In the genomic region with DNA sequence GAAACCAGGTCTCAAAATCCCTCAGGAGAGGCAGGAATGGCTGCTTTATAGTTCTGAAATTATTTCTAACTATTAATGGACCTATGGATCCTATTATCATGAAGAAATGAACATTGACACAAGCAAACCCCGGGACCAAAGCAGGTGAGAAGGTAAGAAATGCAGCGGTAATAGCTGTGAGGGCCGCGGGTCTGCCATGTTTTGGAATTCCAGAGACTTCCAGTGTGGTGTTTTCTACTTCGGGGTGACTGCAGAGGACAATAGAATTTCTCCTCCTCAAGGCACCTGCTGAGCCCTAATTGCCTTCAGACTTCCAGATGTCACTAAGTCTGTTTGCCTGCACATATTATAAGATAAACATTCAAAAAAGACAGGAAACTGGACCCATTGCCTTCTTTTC, we compare ENCODE assay signal across 2 cellular contexts.
TF ChIP-seq lines count a peak whose summit lies in the region.

No MANE protein-coding gene starts in this region.

TF ChIP-seq in SK-N-SH, 30 proteins besides CTCF, POLR2A, EP300 and RAD21 (continued from another document):
- TF ChIP-seq SMC3 (IDR thresholded peaks at IDR 0.05; ENCODE audit: low read depth, low read length): no peak
- TF ChIP-seq RXRA (IDR thresholded peaks at IDR 0.05; ENCODE audit: borderline replicate concordance, low read depth): no peak
- no peak for TF ChIP-seq TCF12 (IDR thresholded peaks at IDR 0.05)
- TF ChIP-seq ELF1 (IDR thresholded peaks at IDR 0.05): no peak
- TF ChIP-seq, protein P1, sequence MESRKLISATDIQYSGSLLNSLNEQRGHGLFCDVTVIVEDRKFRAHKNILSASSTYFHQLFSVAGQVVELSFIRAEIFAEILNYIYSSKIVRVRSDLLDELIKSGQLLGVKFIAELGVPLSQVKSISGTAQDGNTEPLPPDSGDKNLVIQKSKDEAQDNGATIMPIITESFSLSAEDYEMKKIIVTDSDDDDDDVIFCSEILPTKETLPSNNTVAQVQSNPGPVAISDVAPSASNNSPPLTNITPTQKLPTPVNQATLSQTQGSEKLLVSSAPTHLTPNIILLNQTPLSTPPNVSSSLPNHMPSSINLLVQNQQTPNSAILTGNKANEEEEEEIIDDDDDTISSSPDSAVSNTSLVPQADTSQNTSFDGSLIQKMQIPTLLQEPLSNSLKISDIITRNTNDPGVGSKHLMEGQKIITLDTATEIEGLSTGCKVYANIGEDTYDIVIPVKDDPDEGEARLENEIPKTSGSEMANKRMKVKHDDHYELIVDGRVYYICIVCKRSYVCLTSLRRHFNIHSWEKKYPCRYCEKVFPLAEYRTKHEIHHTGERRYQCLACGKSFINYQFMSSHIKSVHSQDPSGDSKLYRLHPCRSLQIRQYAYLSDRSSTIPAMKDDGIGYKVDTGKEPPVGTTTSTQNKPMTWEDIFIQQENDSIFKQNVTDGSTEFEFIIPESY (IDR thresholded peaks at IDR 0.05; ENCODE audit: borderline replicate concordance, low read depth): no peak
- TF ChIP-seq, protein P2, sequence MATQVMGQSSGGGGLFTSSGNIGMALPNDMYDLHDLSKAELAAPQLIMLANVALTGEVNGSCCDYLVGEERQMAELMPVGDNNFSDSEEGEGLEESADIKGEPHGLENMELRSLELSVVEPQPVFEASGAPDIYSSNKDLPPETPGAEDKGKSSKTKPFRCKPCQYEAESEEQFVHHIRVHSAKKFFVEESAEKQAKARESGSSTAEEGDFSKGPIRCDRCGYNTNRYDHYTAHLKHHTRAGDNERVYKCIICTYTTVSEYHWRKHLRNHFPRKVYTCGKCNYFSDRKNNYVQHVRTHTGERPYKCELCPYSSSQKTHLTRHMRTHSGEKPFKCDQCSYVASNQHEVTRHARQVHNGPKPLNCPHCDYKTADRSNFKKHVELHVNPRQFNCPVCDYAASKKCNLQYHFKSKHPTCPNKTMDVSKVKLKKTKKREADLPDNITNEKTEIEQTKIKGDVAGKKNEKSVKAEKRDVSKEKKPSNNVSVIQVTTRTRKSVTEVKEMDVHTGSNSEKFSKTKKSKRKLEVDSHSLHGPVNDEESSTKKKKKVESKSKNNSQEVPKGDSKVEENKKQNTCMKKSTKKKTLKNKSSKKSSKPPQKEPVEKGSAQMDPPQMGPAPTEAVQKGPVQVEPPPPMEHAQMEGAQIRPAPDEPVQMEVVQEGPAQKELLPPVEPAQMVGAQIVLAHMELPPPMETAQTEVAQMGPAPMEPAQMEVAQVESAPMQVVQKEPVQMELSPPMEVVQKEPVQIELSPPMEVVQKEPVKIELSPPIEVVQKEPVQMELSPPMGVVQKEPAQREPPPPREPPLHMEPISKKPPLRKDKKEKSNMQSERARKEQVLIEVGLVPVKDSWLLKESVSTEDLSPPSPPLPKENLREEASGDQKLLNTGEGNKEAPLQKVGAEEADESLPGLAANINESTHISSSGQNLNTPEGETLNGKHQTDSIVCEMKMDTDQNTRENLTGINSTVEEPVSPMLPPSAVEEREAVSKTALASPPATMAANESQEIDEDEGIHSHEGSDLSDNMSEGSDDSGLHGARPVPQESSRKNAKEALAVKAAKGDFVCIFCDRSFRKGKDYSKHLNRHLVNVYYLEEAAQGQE (IDR thresholded peaks at IDR 0.05; ENCODE audit: low read depth, low read length): no peak
TF ChIP-seq in SK-N-SH: peak in this region for 0.

TF ChIP-seq in SK-N-SH treated with all-trans-retinoic acid at 6 μM for 48 hours, 23 proteins besides CTCF, POLR2A, EP300 and RAD21 (continued from another document):
- TF ChIP-seq, protein P3, sequence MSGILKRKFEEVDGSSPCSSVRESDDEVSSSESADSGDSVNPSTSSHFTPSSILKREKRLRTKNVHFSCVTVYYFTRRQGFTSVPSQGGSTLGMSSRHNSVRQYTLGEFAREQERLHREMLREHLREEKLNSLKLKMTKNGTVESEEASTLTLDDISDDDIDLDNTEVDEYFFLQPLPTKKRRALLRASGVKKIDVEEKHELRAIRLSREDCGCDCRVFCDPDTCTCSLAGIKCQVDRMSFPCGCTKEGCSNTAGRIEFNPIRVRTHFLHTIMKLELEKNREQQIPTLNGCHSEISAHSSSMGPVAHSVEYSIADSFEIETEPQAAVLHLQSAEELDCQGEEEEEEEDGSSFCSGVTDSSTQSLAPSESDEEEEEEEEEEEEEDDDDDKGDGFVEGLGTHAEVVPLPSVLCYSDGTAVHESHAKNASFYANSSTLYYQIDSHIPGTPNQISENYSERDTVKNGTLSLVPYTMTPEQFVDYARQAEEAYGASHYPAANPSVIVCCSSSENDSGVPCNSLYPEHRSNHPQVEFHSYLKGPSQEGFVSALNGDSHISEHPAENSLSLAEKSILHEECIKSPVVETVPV (CRISPR knock-in tag; IDR thresholded peaks at IDR 0.05): no peak
- TF ChIP-seq, protein P4, sequence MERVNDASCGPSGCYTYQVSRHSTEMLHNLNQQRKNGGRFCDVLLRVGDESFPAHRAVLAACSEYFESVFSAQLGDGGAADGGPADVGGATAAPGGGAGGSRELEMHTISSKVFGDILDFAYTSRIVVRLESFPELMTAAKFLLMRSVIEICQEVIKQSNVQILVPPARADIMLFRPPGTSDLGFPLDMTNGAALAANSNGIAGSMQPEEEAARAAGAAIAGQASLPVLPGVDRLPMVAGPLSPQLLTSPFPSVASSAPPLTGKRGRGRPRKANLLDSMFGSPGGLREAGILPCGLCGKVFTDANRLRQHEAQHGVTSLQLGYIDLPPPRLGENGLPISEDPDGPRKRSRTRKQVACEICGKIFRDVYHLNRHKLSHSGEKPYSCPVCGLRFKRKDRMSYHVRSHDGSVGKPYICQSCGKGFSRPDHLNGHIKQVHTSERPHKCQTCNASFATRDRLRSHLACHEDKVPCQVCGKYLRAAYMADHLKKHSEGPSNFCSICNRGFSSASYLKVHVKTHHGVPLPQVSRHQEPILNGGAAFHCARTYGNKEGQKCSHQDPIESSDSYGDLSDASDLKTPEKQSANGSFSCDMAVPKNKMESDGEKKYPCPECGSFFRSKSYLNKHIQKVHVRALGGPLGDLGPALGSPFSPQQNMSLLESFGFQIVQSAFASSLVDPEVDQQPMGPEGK (CRISPR knock-in tag; IDR thresholded peaks at IDR 0.05; ENCODE audit: borderline replicate concordance): no peak
- no peak for TF ChIP-seq ZNF70 (CRISPR knock-in tag; IDR thresholded peaks at IDR 0.05)
- no peak for TF ChIP-seq ZNF565 (CRISPR knock-in tag; conservative IDR thresholded peaks at IDR 0.05; ENCODE audit: low read depth)
- TF ChIP-seq ARNTL (CRISPR knock-in tag; IDR thresholded peaks at IDR 0.05; ENCODE audit: borderline replicate concordance, low read depth): no peak
- no peak for TF ChIP-seq CREB5 (CRISPR knock-in tag; IDR thresholded peaks at IDR 0.05; ENCODE audit: low read depth)
- no peak for TF ChIP-seq ZNF8 (CRISPR knock-in tag; IDR thresholded peaks at IDR 0.05)
- no peak for TF ChIP-seq ZFP3 (CRISPR knock-in tag; IDR thresholded peaks at IDR 0.05)
